Comparison of ENCODE assay signal across 18 cellular contexts in the genomic region with DNA sequence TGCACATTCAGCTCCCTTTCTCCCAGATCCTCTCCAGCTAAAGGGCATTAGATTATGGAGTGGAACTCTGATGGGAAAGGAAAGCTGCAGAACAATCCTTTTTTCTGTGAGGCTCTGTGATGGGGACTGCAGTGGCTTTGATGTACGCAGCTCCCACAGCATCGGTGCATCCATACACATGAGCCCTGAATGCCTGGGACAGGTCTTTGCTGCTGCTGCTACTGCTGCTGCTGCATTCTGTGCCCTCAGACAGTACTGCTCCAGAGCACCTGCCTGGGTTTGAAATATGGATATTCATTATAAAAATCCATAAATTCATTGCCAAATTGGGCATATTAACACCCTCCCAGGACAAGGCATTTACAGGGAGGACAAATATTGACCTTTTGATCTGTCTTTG.
"Had no signal": no experiment of that assay in that cellular context is flagged by ENCODE, and none has a peak within 500 bp of the region (broad histone marks: within the 10 kb centered on the region; RNA-seq: fewer than 3 reads in every experiment).

No MANE protein-coding gene starts in this region.

- ATAC-seq: activated CD4-positive, alpha-beta T cell treated with anti-CD3 and anti-CD28 coated beads for 36 hours had no signal

- H3K4me3 Mint-ChIP-seq: activated CD4-positive, alpha-beta memory T cell treated with anti-CD3 and anti-CD28 coated beads, Interleukin-2, amount 10 ng/mL, durations not matched to agents 7 days and 5 days; activated CD4-positive, alpha-beta T cell treated with anti-CD3 and anti-CD28 coated beads for 36 hours; activated naive CD4-positive, alpha-beta T cell treated with anti-CD3 and anti-CD28 coated beads, Interleukin-2, amount 10 ng/mL, durations not matched to agents 7 days and 5 days; activated naive CD8-positive, alpha-beta T cell treated with anti-CD3 and anti-CD28 coated beads for 36 hours had no signal

- H3K36me3 ChIP-seq: SJSA1 had no signal

- H3K27ac ChIP-seq: SJSA1, VCaP had no signal

- H3K4me3 ChIP-seq: SJSA1 had no signal

- H3K9me3 Mint-ChIP-seq: activated CD4-positive, alpha-beta memory T cell treated with anti-CD3 and anti-CD28 coated beads, Interleukin-2, amount 10 ng/mL, durations not matched to agents 7 days and 5 days; activated naive CD4-positive, alpha-beta T cell treated with anti-CD3 and anti-CD28 coated beads, Interleukin-2, amount 10 ng/mL, durations not matched to agents 7 days and 5 days; activated naive CD8-positive, alpha-beta T cell treated with anti-CD3 and anti-CD28 coated beads for 36 hours; activated T-helper 2 cell treated with anti-CD3 and anti-CD28 coated beads, Interferon-gamma antibody, Interleukin-2, Interleukin-4, amounts not matched to agents 10 μg/mL and 5 μg/mL and 100 μg/mL, durations not matched to agents 14 hours and 24 hours and 36 hours had no signal

- H3K4me1 Mint-ChIP-seq: activated CD4-positive, alpha-beta memory T cell treated with anti-CD3 and anti-CD28 coated beads, Interleukin-2, amount 10 ng/mL, durations not matched to agents 7 days and 5 days; activated CD4-positive, alpha-beta T cell treated with anti-CD3 and anti-CD28 coated beads for 36 hours; activated naive CD4-positive, alpha-beta T cell treated with anti-CD3 and anti-CD28 coated beads, Interleukin-2, amount 10 ng/mL, durations not matched to agents 7 days and 5 days; activated naive CD8-positive, alpha-beta T cell treated with anti-CD3 and anti-CD28 coated beads for 36 hours had no signal

- H3K27ac Mint-ChIP-seq: activated CD4-positive, alpha-beta memory T cell treated with anti-CD3 and anti-CD28 coated beads, Interleukin-2, amount 10 ng/mL, durations not matched to agents 7 days and 5 days; activated CD4-positive, alpha-beta T cell treated with anti-CD3 and anti-CD28 coated beads for 36 hours; activated naive CD4-positive, alpha-beta T cell treated with anti-CD3 and anti-CD28 coated beads, Interleukin-2, amount 10 ng/mL, durations not matched to agents 7 days and 5 days; activated naive CD8-positive, alpha-beta T cell treated with anti-CD3 and anti-CD28 coated beads for 36 hours; activated T-helper 2 cell treated with anti-CD3 and anti-CD28 coated beads, Interferon-gamma antibody, Interleukin-2, Interleukin-4, amounts not matched to agents 10 μg/mL and 5 μg/mL and 100 μg/mL, durations not matched to agents 14 hours and 24 hours and 36 hours had no signal

- H3K9me3 ChIP-seq: SJSA1 had no signal

- DNase-seq: activated CD4-positive, alpha-beta memory T cell treated with anti-CD3 and anti-CD28 coated beads, Interleukin-2, amount 10 ng/mL, durations not matched to agents 7 days and 5 days; activated CD4-positive, alpha-beta T cell treated with anti-CD3 and anti-CD28 coated beads for 36 hours; activated CD4-positive, alpha-beta T cell treated with anti-CD3 and anti-CD28 coated beads, Interleukin-2, amount 50 U/mL, for 1 hour; activated gamma-delta T cell treated with Interleukin-2 at 50 U/mL for 16 hours; activated naive CD4-positive, alpha-beta T cell treated with anti-CD3 and anti-CD28 coated beads, Interleukin-2, amount 10 ng/mL, durations not matched to agents 7 days and 5 days; activated naive CD8-positive, alpha-beta T cell treated with anti-CD3 and anti-CD28 coated beads for 36 hours; activated T-cell treated with anti-CD3 and anti-CD28 coated beads for 4 hours; activated T-cell treated with anti-CD3 and anti-CD28 coated beads, Interleukin-2, amount 50 U/mL, for 48 hours; KG1; NCI-H1048; NCI-H1930; NCI-H446; NCI-H524; SHP77; T-helper 1 cell had no signal

- H3K27me3 ChIP-seq: SJSA1 had no signal

- H3K4me1 ChIP-seq: SJSA1 had no signal

- H3K36me3 Mint-ChIP-seq: activated naive CD4-positive, alpha-beta T cell treated with anti-CD3 and anti-CD28 coated beads, Interleukin-2, amount 10 ng/mL, durations not matched to agents 7 days and 5 days; activated naive CD8-positive, alpha-beta T cell treated with anti-CD3 and anti-CD28 coated beads for 36 hours had no signal
